Comparison of ENCODE assay signal across 14 cellular contexts in the genomic region with DNA sequence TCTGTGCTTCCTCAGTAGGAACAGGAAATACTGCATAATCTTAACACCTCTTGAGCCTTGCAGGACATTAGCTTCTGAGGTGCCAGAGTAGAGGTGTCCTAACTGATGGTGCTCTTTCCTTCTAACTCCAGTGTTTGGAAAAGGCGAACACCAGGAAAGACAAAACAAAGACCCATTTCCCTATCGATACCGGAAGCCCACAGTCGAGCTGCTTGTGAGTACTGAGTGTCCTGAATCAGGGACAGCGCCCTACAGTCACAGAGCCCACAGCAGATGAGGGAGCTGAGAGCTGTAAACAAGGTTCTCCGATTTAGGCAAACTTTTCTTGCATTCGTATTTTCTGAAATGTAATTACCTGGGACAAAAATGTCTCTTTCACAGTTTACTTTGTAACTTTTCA. TPM values are rescaled to one million over a fixed set of nuclear protein-coding genes. Genes with fewer than 3 reads are reported as not detected.
DNase-seq lines count a peak whose midpoint lies in the region; ATAC-seq and TF ChIP-seq lines count a peak whose summit lies in the region.
"Had no signal": no experiment of that assay in that cellular context is flagged by ENCODE, and none has a peak within 500 bp of the region (broad histone marks: within the 10 kb centered on the region; RNA-seq: fewer than 3 reads in every experiment).

No MANE protein-coding gene starts in this region.

- peaks cover 3% of the 10 kb centered on the region for H3K36me3 Mint-ChIP-seq in CD4-positive, CD25-positive, alpha-beta regulatory T cell
- H3K36me3 Mint-ChIP-seq in GM23338 (ENCODE audit: low read depth) (no peaks in the 10 kb centered on the region), type B pancreatic cell (no peaks in the 10 kb centered on the region)
- no peaks in the 10 kb centered on the region for H3K36me3 Mint-ChIP-seq in activated CD4-positive, alpha-beta memory T cell treated with anti-CD3 and anti-CD28 coated beads for 36 hours

- no peaks in the 10 kb centered on the region for H3K9me3 Mint-ChIP-seq in CD4-positive, CD25-positive, alpha-beta regulatory T cell
- H3K9me3 Mint-ChIP-seq in GM23338: no peaks in the 10 kb centered on the region
- H3K9me3 Mint-ChIP-seq in activated CD4-positive, alpha-beta memory T cell treated with anti-CD3 and anti-CD28 coated beads for 36 hours: no peaks in the 10 kb centered on the region
- H3K9me3 Mint-ChIP-seq in type B pancreatic cell: no peaks in the 10 kb centered on the region

- H2AFZ ChIP-seq in GM23338 (peak overlapping the region; percentile 68), hepatocyte (peak overlapping the region; percentile 9)

- no peaks in the 10 kb centered on the region for H3K36me3 ChIP-seq in CD4-positive, CD25-positive, alpha-beta regulatory T cell (ENCODE audit: control insufficient read depth, insufficient read depth, low read length)
- no peaks in the 10 kb centered on the region for H3K36me3 ChIP-seq in GM23338 (ENCODE audit: insufficient read depth)
- H3K36me3 ChIP-seq in hepatocyte (replicated peaks; ENCODE audit: insufficient read depth, low read depth): no peaks in the 10 kb centered on the region
- H3K36me3 ChIP-seq: esophagus muscularis mucosa, suprapubic skin had no signal

- H3K4me3 ChIP-seq in CD4-positive, CD25-positive, alpha-beta regulatory T cell (ENCODE audit: low read depth, low read length): peak overlapping the region; percentile 75
- H3K4me3 ChIP-seq in GM23338 (no peak overlapping the region), hepatocyte (no peak overlapping the region)
- H3K4me3 ChIP-seq: esophagus muscularis mucosa, suprapubic skin had no signal

- peak overlapping the region; percentile 39 to 88 (median 66) for H3K4me3 Mint-ChIP-seq in CD4-positive, CD25-positive, alpha-beta regulatory T cell
- H3K4me3 Mint-ChIP-seq in GM23338 (no peak overlapping the region), type B pancreatic cell (no peak overlapping the region)
- peak overlapping the region; percentile 10 for H3K4me3 Mint-ChIP-seq in activated CD4-positive, alpha-beta memory T cell treated with anti-CD3 and anti-CD28 coated beads for 36 hours

- POLR2A ChIA-PET in activated CD4-positive, alpha-beta memory T cell treated with anti-CD3 and anti-CD28 coated beads for 36 hours (lab: Charles Lee): interaction anchor here (0.9 to 1.6 kb wide), 2 partner anchors 11 to 407 kb away, joined by 3 to 4 read pairs; no protein-coding TSS in a partner anchor

- peak in 1 of 3 donors; percentile 64 for DNase-seq in CD4-positive, CD25-positive, alpha-beta regulatory T cell
- DNase-seq in GM23338 (ENCODE audit: low spot score) (no peak), hepatocyte (ENCODE audit: low spot score) (no peak), DMS 273 treated with DMSO at 0.1 percent for 48 hours (lab: John Stamatoyannopoulos, UW) (no peak), type B pancreatic cell (ENCODE audit: extremely low spot score, unreplicated experiment) (no peak), GM13976 (ENCODE audit: low spot score) (no peak), AG08395 (ENCODE audit: low spot score) (no peak)
- DNase-seq in activated CD4-positive, alpha-beta memory T cell treated with anti-CD3 and anti-CD28 coated beads for 36 hours: peak; percentile 28
- DNase-seq: activated CD4-positive, alpha-beta T cell treated with anti-CD3 and anti-CD28 coated beads, Interleukin-2, amount 50 U/mL, for 1 hour; NCI-H1694 treated with DMSO at 0.1 percent for 48 hours; occipital lobe; stimulated activated CD4-positive, alpha-beta T cell treated with anti-CD3 and anti-CD28 coated beads, Interleukin-4, amount 100 ng/mL, for 1 hour had no signal

- H3K27me3 ChIP-seq in CD4-positive, CD25-positive, alpha-beta regulatory T cell (ENCODE audit: control insufficient read depth, insufficient read depth, low read length): no peaks in the 10 kb centered on the region
- H3K27me3 ChIP-seq in GM23338 (ENCODE audit: insufficient read depth) (no peaks in the 10 kb centered on the region), hepatocyte (no peaks in the 10 kb centered on the region)
- H3K27me3 ChIP-seq: esophagus muscularis mucosa, suprapubic skin had no signal

- intact Hi-C loops in activated CD4-positive, alpha-beta memory T cell treated with anti-CD3 and anti-CD28 coated beads for 36 hours (cut with micrococcal nuclease): loop anchor here (1.0 to 10.0 kb wide), 4 partner anchors 20 to 308 kb away; no protein-coding TSS in a partner anchor

- in situ Hi-C loops in GM13976 (cut with MboI; ENCODE audit: low sequenced_read_pairs, unreplicated experiment): no loop called here

- H3K27ac Mint-ChIP-seq in CD4-positive, CD25-positive, alpha-beta regulatory T cell: peak overlapping the region; percentile 86 to 99 (median 87)
- H3K27ac Mint-ChIP-seq in GM23338: no peak overlapping the region
- H3K27ac Mint-ChIP-seq in activated CD4-positive, alpha-beta memory T cell treated with anti-CD3 and anti-CD28 coated beads for 36 hours: peak overlapping the region; percentile 66
- H3K27ac Mint-ChIP-seq in type B pancreatic cell: no peak overlapping the region

- H3K4me1 ChIP-seq in CD4-positive, CD25-positive, alpha-beta regulatory T cell (ENCODE audit: control insufficient read depth, insufficient read depth, low read length, poor library complexity, severe bottlenecking): peaks cover 63% of the 10 kb centered on the region
- peaks cover 14% of the 10 kb centered on the region for H3K4me1 ChIP-seq in GM23338 (ENCODE audit: insufficient read depth)
- no peaks in the 10 kb centered on the region for H3K4me1 ChIP-seq in hepatocyte (ENCODE audit: insufficient read depth)

- H3K9me3 ChIP-seq in CD4-positive, CD25-positive, alpha-beta regulatory T cell (ENCODE audit: control insufficient read depth in 2 of 2, low read length in 2 of 2): no peaks in the 10 kb centered on the region
- no peaks in the 10 kb centered on the region for H3K9me3 ChIP-seq in hepatocyte (ENCODE audit: low read depth)
- H3K9me3 ChIP-seq: esophagus muscularis mucosa, suprapubic skin had no signal

- H3K79me2 ChIP-seq in GM23338 (replicated peaks; ENCODE audit: insufficient read depth): no peaks in the 10 kb centered on the region
- H3K79me2 ChIP-seq in hepatocyte: no peaks in the 10 kb centered on the region

- H3K4me2 ChIP-seq in GM23338 (0 out of 2 replicates have a peak overlapping the region, but pooled peaks have one; percentile 7), hepatocyte (no peak overlapping the region)

- no peaks in the 10 kb centered on the region for H4K20me1 ChIP-seq in GM23338 (replicated peaks; ENCODE audit: insufficient read depth)
- no peaks in the 10 kb centered on the region for H4K20me1 ChIP-seq in hepatocyte (ENCODE audit: insufficient read depth, poor library complexity, severe bottlenecking)

- H3F3A ChIP-seq in GM23338 (replicated peaks; ENCODE audit: low read depth): no peaks in the 10 kb centered on the region

- H3K27me3 Mint-ChIP-seq in CD4-positive, CD25-positive, alpha-beta regulatory T cell: peaks cover 4% of the 10 kb centered on the region
- H3K27me3 Mint-ChIP-seq in GM23338 (ENCODE audit: insufficient read depth, low read depth, poor library complexity) (peaks cover 14% of the 10 kb centered on the region), type B pancreatic cell (peaks cover 8% of the 10 kb centered on the region)
- no peaks in the 10 kb centered on the region for H3K27me3 Mint-ChIP-seq in activated CD4-positive, alpha-beta memory T cell treated with anti-CD3 and anti-CD28 coated beads for 36 hours

- CTCF ChIA-PET in activated CD4-positive, alpha-beta memory T cell treated with anti-CD3 and anti-CD28 coated beads for 36 hours (lab: Charles Lee): interaction anchor here (0.6 to 7.3 kb wide), 45 partner anchors 8 to 1268 kb away, joined by 3 to 199 read pairs (median 4); partner anchors contain the start of genes PSTPIP2 and SLC14A1

- no peak for ATAC-seq in CD4-positive, CD25-positive, alpha-beta regulatory T cell (ENCODE audit: low read depth in 2 of 2)
- ATAC-seq in GM23338: peak; percentile 35

- TF ChIP-seq CTCF in GM23338 (conservative IDR thresholded peaks at IDR 0.05; ENCODE audit: low read depth in 2 of 2) (no peak), hepatocyte (IDR thresholded peaks at IDR 0.05; ENCODE audit: poor library complexity) (no peak), type B pancreatic cell (conservative IDR thresholded peaks at IDR 0.05) (no peak), GM13976 (IDR thresholded peaks at IDR 0.05; ENCODE audit: borderline replicate concordance, control extremely low read depth, extremely low read depth, insufficient read depth, missing control alignments) (no peak)

- H3K9me2 ChIP-seq in GM23338 (ENCODE audit: insufficient read depth) (no peaks in the 10 kb centered on the region), hepatocyte (replicated peaks; ENCODE audit: insufficient read depth) (no peaks in the 10 kb centered on the region)

- peaks cover 25 to 66% (median 57%) of the 10 kb centered on the region in 4 donors for H3K4me1 Mint-ChIP-seq in CD4-positive, CD25-positive, alpha-beta regulatory T cell
- H3K4me1 Mint-ChIP-seq in GM23338: peaks cover 31% of the 10 kb centered on the region
- peaks cover 57% of the 10 kb centered on the region for H3K4me1 Mint-ChIP-seq in activated CD4-positive, alpha-beta memory T cell treated with anti-CD3 and anti-CD28 coated beads for 36 hours (ENCODE audit: low read depth)
- peaks cover 22% of the 10 kb centered on the region for H3K4me1 Mint-ChIP-seq in type B pancreatic cell (ENCODE audit: unreplicated experiment)

- WGBS in hepatocyte (ENCODE audit: low lambda C conversion rate, missing lambda C conversion rate): 85% methylated on average over 7 of the region's 7 CpGs

- H3K27ac ChIP-seq in CD4-positive, CD25-positive, alpha-beta regulatory T cell (ENCODE audit: insufficient read depth, low read length, poor library complexity, severe bottlenecking): peak overlapping the region; percentile 81
- no peak overlapping the region for H3K27ac ChIP-seq in GM23338 (ENCODE audit: low read depth)
- H3K27ac ChIP-seq in hepatocyte: no peak overlapping the region
- H3K27ac ChIP-seq: esophagus muscularis mucosa, suprapubic skin had no signal

RNA-seq across cellular contexts. Expression of gene SLC14A2, which starts 50.7 kb away (rescaled TPM):
- 0.20 TPM for total RNA-seq in CD4-positive, CD25-positive, alpha-beta regulatory T cell
- under 1 TPM; 0.21 to 0.59 (median 0.45) TPM for polyA plus RNA-seq in CD4-positive, CD25-positive, alpha-beta regulatory T cell
- total RNA-seq in GM23338 (2014; rRNA removed; shearing (Covaris generic)): 0.04 and 0.24 TPM in 2 replicates
- polyA plus RNA-seq in GM23338 (2016; fragmentation: Nextera tagmentation; extraction: Ambion mirVana) (not detected in 2 replicates), hepatocyte (1.3 and 2.2 TPM in 2 replicates)
- under 1 TPM; 0.05 to 0.10 TPM for total RNA-seq in activated CD4-positive, alpha-beta memory T cell treated with anti-CD3 and anti-CD28 coated beads for 36 hours
- total RNA-seq in hepatocyte (2.5 and 4.0 TPM in 2 replicates), type B pancreatic cell (ENCODE audit: low replicate concordance) (1.5 and 5.7 TPM in 2 replicates)

RNA-seq across cellular contexts. Expression of gene SLC14A1, which starts 58.0 kb away (rescaled TPM):
- 35.1 TPM for total RNA-seq in CD4-positive, CD25-positive, alpha-beta regulatory T cell
- 10 to 100 TPM in 2 of 4 donors, 1 to 10 TPM in 2; 7.8 to 16.3 (median 10.2) TPM for polyA plus RNA-seq in CD4-positive, CD25-positive, alpha-beta regulatory T cell
- total RNA-seq in GM23338 (2014; rRNA removed; shearing (Covaris generic)): 0.21 TPM in 1 of 2 replicates, not detected in the other
- polyA plus RNA-seq in GM23338 (2016; fragmentation: Nextera tagmentation; extraction: Ambion mirVana) (0.53 TPM in 1 of 2 replicates, not detected in the other), hepatocyte (0.81 and 0.98 TPM in 2 replicates)
- total RNA-seq in activated CD4-positive, alpha-beta memory T cell treated with anti-CD3 and anti-CD28 coated beads for 36 hours: 1 to 10 TPM in 1 of 2 experiments, under 1 TPM in 1; 0.80 to 1.1 TPM
- total RNA-seq in hepatocyte (0.88 and 4.1 TPM in 2 replicates), type B pancreatic cell (ENCODE audit: low replicate concordance) (0.76 and 2.4 TPM in 2 replicates)

Comparison
In these comparisons a context has a peak if more than half of its experiments do, and no peak if none do; other contexts are left out.
1. H3K27ac Mint-ChIP-seq: peak in CD4-positive, CD25-positive, alpha-beta regulatory T cell (3 of 3) and activated CD4-positive, alpha-beta memory T cell treated with anti-CD3 and anti-CD28 coated beads for 36 hours (single experiment); none in GM23338 (single experiment) and type B pancreatic cell (single experiment).
2. H3K4me3 Mint-ChIP-seq: peak in CD4-positive, CD25-positive, alpha-beta regulatory T cell (4 of 4) and activated CD4-positive, alpha-beta memory T cell treated with anti-CD3 and anti-CD28 coated beads for 36 hours (single experiment); none in GM23338 (single experiment) and type B pancreatic cell (single experiment).